21 cellular contexts compared by ENCODE assay signal in genomic region chrX:34658316-34658715, GRCh38. TPM values are rescaled to one million over a fixed set of nuclear protein-coding genes. Genes with fewer than 3 reads are reported as not detected.
DNase-seq lines count a peak whose midpoint lies in the region; ATAC-seq, FAIRE-seq and TF ChIP-seq lines count a peak whose summit lies in the region.
"Had no signal": no experiment of that assay in that cellular context is flagged by ENCODE, and none has a peak within 500 bp of the region (broad histone marks: within the 10 kb centered on the region; RNA-seq: fewer than 3 reads in every experiment).

No MANE protein-coding gene starts in this region.

- peaks cover 16% of the 10 kb centered on the region for H3K9me3 Mint-ChIP-seq in neural progenitor cell

- WGBS in small intestine, 3 donors, result 70 to 85% (median 75%) methylated on average over 4 of the region's 4 CpGs

- peaks cover 5% of the 10 kb centered on the region for H3K4me1 Mint-ChIP-seq in neural progenitor cell
- H3K4me1 Mint-ChIP-seq: CD4-positive, CD25-positive, alpha-beta regulatory T cell had no signal

- H3K27ac ChIP-seq in neural progenitor cell (no peak overlapping the region), small intestine (ENCODE audit: low read depth in 1 of 2, low read length in 1 of 2) (no peak overlapping the region)

- H4K20me1 ChIP-seq in neural progenitor cell (ENCODE audit: low read depth), result peaks cover 9% of the 10 kb centered on the region

- H3K27ac Mint-ChIP-seq in neural progenitor cell, result no peak overlapping the region
- H3K27ac Mint-ChIP-seq: activated CD4-positive, alpha-beta T cell treated with anti-CD3 and anti-CD28 coated beads for 36 hours; activated T-cell treated with anti-CD3 and anti-CD28 coated beads, Interleukin-2, amount 50 U/mL, for 72 hours; effector memory CD8-positive, alpha-beta T cell had no signal

- peak overlapping the region; percentile 82 for H3K9ac ChIP-seq in adipocyte (ENCODE audit: low read length)
- H3K9ac ChIP-seq in neural progenitor cell, result no peak overlapping the region

- peaks cover 30% of the 10 kb centered on the region for H3F3A ChIP-seq in neural progenitor cell (ENCODE audit: low read depth)

- intact Hi-C loops in cardiac septum (cut with DNase I), result no loop called here

- no peak overlapping the region for H2AFZ ChIP-seq in neural progenitor cell (replicated peaks)

- H3K9me3 ChIP-seq in adipocyte (ENCODE audit: control insufficient read depth, low read length) (no peaks in the 10 kb centered on the region), neural progenitor cell (ENCODE audit: low read depth) (no peaks in the 10 kb centered on the region), small intestine (ENCODE audit: control insufficient read depth, low read depth) (no peaks in the 10 kb centered on the region)

- H3K4me1 ChIP-seq in adipocyte (ENCODE audit: control insufficient read depth, insufficient read depth, low read length) (peaks cover 7% of the 10 kb centered on the region), neural progenitor cell (peaks cover 3% of the 10 kb centered on the region), small intestine (ENCODE audit: control insufficient read depth in 2 of 2, insufficient read depth in 1 of 2, low read depth in 1 of 2, low read length in 1 of 2) (no peaks in the 10 kb centered on the region)

- FAIRE-seq in small intestine (lab: Jason Lieb, UNC), result no peak
- FAIRE-seq: GM12878 had no signal

- TF ChIP-seq CTCF in fibroblast of pulmonary artery (IDR thresholded peaks at IDR 0.05; ENCODE audit: low read length, missing control alignments), result no peak
- TF ChIP-seq CTCF in neural progenitor cell (IDR thresholded peaks at IDR 0.05), result no peak

- H3K79me2 ChIP-seq in neural progenitor cell (ENCODE audit: low read depth), result peaks cover 37% of the 10 kb centered on the region

- H3K4me3 Mint-ChIP-seq in neural progenitor cell, result peak overlapping the region; percentile 84
- H3K4me3 Mint-ChIP-seq: activated CD4-positive, alpha-beta T cell treated with anti-CD3 and anti-CD28 coated beads for 36 hours; CD4-positive, CD25-positive, alpha-beta regulatory T cell; effector memory CD8-positive, alpha-beta T cell had no signal

- DNase-seq in EH (ENCODE audit: low read depth), result peak; percentile 53
- DNase-seq in adipocyte (ENCODE audit: low read depth), result peak; percentile 73
- peak; percentile 4 for DNase-seq in fibroblast of pulmonary artery (ENCODE audit: low read depth)
- no peak for DNase-seq in neural progenitor cell (ENCODE audit: low spot score)
- DNase-seq in cardiac septum (ENCODE audit: low spot score), result no peak
- no peak for DNase-seq in small intestine
- DNase-seq: ACHN; activated CD4-positive, alpha-beta T cell treated with anti-CD3 and anti-CD28 coated beads for 36 hours; activated naive CD4-positive, alpha-beta T cell treated with anti-CD3 and anti-CD28 coated beads, Interleukin-2, amount 50 U/mL, for 16 hours; activated T-cell treated with anti-CD3 and anti-CD28 coated beads, Interleukin-2, amount 50 U/mL, for 72 hours; CD4-positive, CD25-positive, alpha-beta regulatory T cell; effector memory CD8-positive, alpha-beta T cell; foreskin melanocyte; mammary epithelial cell; NCI-H1105; NCI-H2107; stimulated activated naive CD4-positive, alpha-beta T cell treated with Interleukin-2 at 50 U/mL for 16 hours had no signal

- peak overlapping the region; percentile 80 for H3K4me2 ChIP-seq in neural progenitor cell

- H3K27me3 Mint-ChIP-seq in neural progenitor cell (ENCODE audit: insufficient read depth, low read depth), result peaks cover 6% of the 10 kb centered on the region

- peaks cover 1% of the 10 kb centered on the region for H3K27me3 ChIP-seq in adipocyte (replicated peaks; ENCODE audit: control insufficient read depth, insufficient read depth, low read length)
- no peaks in the 10 kb centered on the region for H3K27me3 ChIP-seq in neural progenitor cell
- no peaks in the 10 kb centered on the region for H3K27me3 ChIP-seq in small intestine (ENCODE audit: control insufficient read depth in 2 of 2, insufficient read depth in 2 of 2, low read length in 2 of 2)

- ATAC-seq in HG03025 (IDR thresholded peaks at IDR 0.05; ENCODE audit: low FRiP score, unreplicated experiment) (no peak), GM19023 (IDR thresholded peaks at IDR 0.05; ENCODE audit: unreplicated experiment) (no peak)
- ATAC-seq: activated CD4-positive, alpha-beta T cell treated with anti-CD3 and anti-CD28 coated beads for 36 hours; activated T-cell treated with anti-CD3 and anti-CD28 coated beads, Interleukin-2, amount 50 U/mL, for 72 hours; effector memory CD8-positive, alpha-beta T cell; GM12878 had no signal

- H3K4me3 ChIP-seq in adipocyte (ENCODE audit: low read length) (peak overlapping the region; percentile 80), fibroblast of pulmonary artery (replicated peaks; ENCODE audit: low read depth, low read length) (no peak overlapping the region), neural progenitor cell (peak overlapping the region; percentile 55), small intestine (ENCODE audit: low read depth in 1 of 2, low read length in 2 of 2) (no peak overlapping the region)
- H3K4me3 ChIP-seq: GM12878 had no signal

- no peaks in the 10 kb centered on the region for H3K36me3 Mint-ChIP-seq in neural progenitor cell
- H3K36me3 Mint-ChIP-seq: CD4-positive, CD25-positive, alpha-beta regulatory T cell had no signal

- H3K36me3 ChIP-seq in adipocyte (ENCODE audit: control insufficient read depth, insufficient read depth, low read length, severe bottlenecking), result no peaks in the 10 kb centered on the region
- H3K36me3 ChIP-seq in neural progenitor cell, result no peaks in the 10 kb centered on the region
- no peaks in the 10 kb centered on the region for H3K36me3 ChIP-seq in small intestine (ENCODE audit: control insufficient read depth in 2 of 2, insufficient read depth in 2 of 2, low read length in 2 of 2)

RNA-seq across cellular contexts. Expression of gene TMEM47, which starts 1.2 kb away (rescaled TPM):
- total RNA-seq in neural progenitor cell (ENCODE audit: low replicate concordance) (85.2 and 106 TPM in 2 replicates), cardiac septum (32.1 TPM)
- 1 to 10 TPM in 1 of 3 donors, under 1 TPM in 2; 0.22 to 7.7 (median 0.54) TPM for polyA plus RNA-seq in small intestine
- total RNA-seq: activated CD4-positive, alpha-beta T cell treated with anti-CD3 and anti-CD28 coated beads for 36 hours; activated CD8-positive, alpha-beta memory T cell treated with anti-CD3 and anti-CD28 coated beads for 36 hours; activated T-cell treated with anti-CD3 and anti-CD28 coated beads, Interleukin-2, amount 50 U/mL, for 72 hours; CD4-positive, CD25-positive, alpha-beta regulatory T cell had no signal
- polyA plus RNA-seq: CD4-positive, CD25-positive, alpha-beta regulatory T cell had no signal

Comparison
In these comparisons a context has a peak if more than half of its experiments do, and no peak if none do; other contexts are left out.
1. DNase-seq: peak in EH (single experiment), adipocyte (single experiment) and fibroblast of pulmonary artery (single experiment); none in neural progenitor cell (single experiment), cardiac septum (single experiment) and small intestine (single experiment).
2. H3K4me3 ChIP-seq: peak in adipocyte (single experiment) and neural progenitor cell (single experiment); none in fibroblast of pulmonary artery (single experiment) and small intestine (0 of 2).